8 cellular contexts compared by ENCODE assay signal in genomic region chr6:98835149-98836024, GRCh38. TPM values are rescaled to one million over a fixed set of nuclear protein-coding genes. Genes with fewer than 3 reads are reported as not detected.
DNase-seq lines count a peak whose midpoint lies in the region; ATAC-seq and TF ChIP-seq lines count a peak whose summit lies in the region.

No MANE protein-coding gene starts in this region.

- H3K4me1 Mint-ChIP-seq in CD8-positive, alpha-beta T cell (ENCODE audit: low read depth): peaks cover 43% of the 10 kb centered on the region
- H3K4me1 Mint-ChIP-seq in nephron progenitor cell: peaks cover 75% of the 10 kb centered on the region

- ATAC-seq in CD8-positive, alpha-beta T cell: no peak
- no peak for ATAC-seq in activated CD4-positive, CD25-positive, alpha-beta regulatory T cell treated with anti-CD3 and anti-CD28 coated beads, Interleukin-2, amount 50 U/mL, for 24 hours

- DNase-seq in CD8-positive, alpha-beta T cell: no peak
- peak; percentile 37 for DNase-seq in HT1080 (ENCODE audit: low read depth)
- DNase-seq in astrocyte of the cerebellum (ENCODE audit: low read depth): no peak
- peak; percentile 61 for DNase-seq in nephron progenitor cell
- DNase-seq in stimulated activated naive CD4-positive, alpha-beta T cell treated with Interleukin-2 at 50 U/mL for 16 hours (lab: John Stamatoyannopoulos, UW): no peak
- DNase-seq in SKM-1 treated with dmso at 0.1 percent for 144 hours (lab: John Stamatoyannopoulos, UW; ENCODE audit: unreplicated experiment): no peak
- no peak for DNase-seq in NCI-H226

- POLR2A ChIA-PET in CD8-positive, alpha-beta T cell (lab: Charles Lee): no interaction called here

- in situ Hi-C loops in astrocyte of the cerebellum (cut with HindIII; ENCODE audit: low sequenced_read_pairs): no loop called here

- intact Hi-C loops in CD8-positive, alpha-beta T cell (cut with DNase I, micrococcal nuclease): loop anchor here in 1 of 2 experiments (10.0 kb wide), 2 partner anchors 779 to 1551 kb away; partner anchors contain the start of gene MMS22L

- peaks cover 4% of the 10 kb centered on the region for H3K36me3 Mint-ChIP-seq in CD8-positive, alpha-beta T cell
- no peaks in the 10 kb centered on the region for H3K36me3 Mint-ChIP-seq in nephron progenitor cell (ENCODE audit: low read depth)

- no peaks in the 10 kb centered on the region for H3K9me3 ChIP-seq in CD8-positive, alpha-beta T cell (ENCODE audit: low read length)

- H3K4me3 Mint-ChIP-seq in CD8-positive, alpha-beta T cell: peak overlapping the region; percentile 63
- peak overlapping the region; percentile 87 for H3K4me3 Mint-ChIP-seq in nephron progenitor cell

- no peak overlapping the region for H3K27ac Mint-ChIP-seq in CD8-positive, alpha-beta T cell
- peak overlapping the region; percentile 69 for H3K27ac Mint-ChIP-seq in nephron progenitor cell

- peaks cover 29% of the 10 kb centered on the region for H3K4me1 ChIP-seq in CD8-positive, alpha-beta T cell (ENCODE audit: insufficient read depth, low read length)

- no peaks in the 10 kb centered on the region for H3K36me3 ChIP-seq in CD8-positive, alpha-beta T cell (ENCODE audit: insufficient read depth, low read length)

- H3K27ac ChIP-seq in CD8-positive, alpha-beta T cell (ENCODE audit: low read depth, low read length): no peak overlapping the region

- peaks cover 68% of the 10 kb centered on the region for H3K27me3 Mint-ChIP-seq in CD8-positive, alpha-beta T cell (ENCODE audit: low read depth)
- H3K27me3 Mint-ChIP-seq in nephron progenitor cell (ENCODE audit: low read depth, poor library complexity): peaks cover 90% of the 10 kb centered on the region

- TF ChIP-seq CTCF in CD8-positive, alpha-beta T cell (IDR thresholded peaks at IDR 0.05): no peak
- TF ChIP-seq CTCF in astrocyte of the cerebellum (IDR thresholded peaks at IDR 0.05; ENCODE audit: low read depth, low read length, missing control alignments) (no peak), nephron progenitor cell (IDR thresholded peaks at IDR 0.05) (no peak)

- CTCF ChIA-PET in CD8-positive, alpha-beta T cell (lab: Charles Lee): interaction anchor here (1.6 kb wide), 1 partner anchor 11 kb away, joined by 6 read pairs; no protein-coding TSS in a partner anchor

- H3K9me3 Mint-ChIP-seq in CD8-positive, alpha-beta T cell: no peaks in the 10 kb centered on the region
- no peaks in the 10 kb centered on the region for H3K9me3 Mint-ChIP-seq in nephron progenitor cell

- H3K27me3 ChIP-seq in CD8-positive, alpha-beta T cell (ENCODE audit: insufficient read depth, low read length): peaks cover 43% of the 10 kb centered on the region

- H3K4me3 ChIP-seq in CD8-positive, alpha-beta T cell (ENCODE audit: low read depth, low read length): no peak overlapping the region
- H3K4me3 ChIP-seq in astrocyte of the cerebellum (ENCODE audit: low read depth, low read length): peak overlapping the region; percentile 59

RNA-seq across cellular contexts. Expression of gene POU3F2, which starts 1.0 kb away (rescaled TPM):
- total RNA-seq in CD8-positive, alpha-beta T cell: not detected
- 1.6 and 2.4 TPM in 2 replicates for total RNA-seq in HT1080 (2014; rRNA removed; shearing (Covaris generic))
- 1.6 and 1.7 TPM in 2 replicates for polyA plus RNA-seq in HT1080 (2015; cell fraction: cytosol; rRNA removed)
- 2.9 and 3.0 TPM in 2 replicates for polyA plus RNA-seq in HT1080 (2015; cell fraction: nucleus; rRNA removed)

Comparison
In these comparisons a context has a peak if more than half of its experiments do, and no peak if none do; other contexts are left out.
1. DNase-seq: peak in HT1080 (single experiment) and nephron progenitor cell (single experiment); none in CD8-positive, alpha-beta T cell (0 of 7), astrocyte of the cerebellum (single experiment), stimulated activated naive CD4-positive, alpha-beta T cell treated with Interleukin-2 at 50 U/mL for 16 hours (single experiment), SKM-1 treated with dmso at 0.1 percent for 144 hours (single experiment) and NCI-H226 (single experiment).